In genomic region chr4:120209706-120210105, GRCh38 we compare ENCODE assay signal across 20 cellular contexts.
"Had no signal": no experiment of that assay in that cellular context is flagged by ENCODE, and none has a peak within 500 bp of the region (broad histone marks: within the 10 kb centered on the region; RNA-seq: fewer than 3 reads in every experiment).

No MANE protein-coding gene starts in this region.

- ATAC-seq: activated naive CD4-positive, alpha-beta T cell treated with anti-CD3 and anti-CD28 coated beads, Interleukin-2, amount 50 U/mL, for 72 hours; activated T-helper 17 cell treated with anti-CD3 and anti-CD28 coated beads, Interleukin-2, amount 50 U/mL, for 72 hours; left lung; naive thymus-derived CD8-positive, alpha-beta T cell had no signal

- H3K4me2 ChIP-seq: neural progenitor cell had no signal

- H3K4me3 ChIP-seq: left lung, lung, neural progenitor cell, testis, uterus had no signal

- H3K27me3 ChIP-seq: left lung, neural progenitor cell, testis, uterus had no signal

- DNase-seq: activated CD8-positive, alpha-beta memory T cell treated with anti-CD3 and anti-CD28 coated beads for 24 hours; activated CD8-positive, alpha-beta memory T cell treated with anti-CD3 and anti-CD28 coated beads, Interleukin-2, amount 50 U/mL, for 4 hours; activated T-cell treated with anti-CD3 and anti-CD28 coated beads, Interleukin-2, amount 50 U/mL, for 24 hours; aorta; caudate nucleus; effector CD4-positive, alpha-beta T cell; foreskin melanocyte; kidney glomerular epithelial cell; left lung; naive thymus-derived CD8-positive, alpha-beta T cell; stimulated activated CD4-positive, alpha-beta T cell treated with anti-CD3 and anti-CD28 coated beads, Interleukin-4, amount 100 ng/mL, for 1 hour; stimulated activated naive CD4-positive, alpha-beta T cell; testis; trophoblast cell; uterus had no signal

- FAIRE-seq: TTC549 had no signal

- H3K27ac ChIP-seq: left lung, neural progenitor cell, testis, uterus had no signal

- H3K9me3 ChIP-seq: left lung, testis, uterus had no signal

- H3K4me1 ChIP-seq: left lung, neural progenitor cell, testis, uterus had no signal

- H3K9ac ChIP-seq: neural progenitor cell had no signal

- H3K36me3 ChIP-seq: left lung, neural progenitor cell, uterus had no signal

- H2AFZ ChIP-seq: neural progenitor cell had no signal
